23 cellular contexts compared by ENCODE assay signal in genomic region chr16:35134471-35134870, GRCh38.
DNase-seq lines count a peak whose midpoint lies in the region; ATAC-seq and TF ChIP-seq lines count a peak whose summit lies in the region.
"Had no signal": no experiment of that assay in that cellular context is flagged by ENCODE, and none has a peak within 500 bp of the region (broad histone marks: within the 10 kb centered on the region; RNA-seq: fewer than 3 reads in every experiment).

No MANE protein-coding gene starts in this region.

- TF ChIP-seq POLR2A in adrenal gland (IDR thresholded peaks at IDR 0.05): no peak

- TF ChIP-seq CTCF in Panc1 (IDR thresholded peaks at IDR 0.05) (no peak), left lung (IDR thresholded peaks at IDR 0.05) (no peak), adrenal gland (IDR thresholded peaks at IDR 0.05) (no peak)

- WGBS in adrenal gland, 4 donors: 14 to 22% (median 18%) methylated on average over 2 of the region's 2 CpGs

- POLR2A ChIA-PET in Panc1 (lab: Charles Lee): no interaction called here

- H3K27ac ChIP-seq in Panc1 (ENCODE audit: low read length) (no peak overlapping the region), epithelial cell of prostate (peak overlapping the region; percentile 94), left lung (no peak overlapping the region), adrenal gland (no peak overlapping the region)
- H3K27ac ChIP-seq: BLaER1, KMS-11, SK-N-MC had no signal

- H3K36me3 ChIP-seq in Panc1 (ENCODE audit: control insufficient read depth, insufficient read depth, low read length): no peaks in the 10 kb centered on the region
- no peaks in the 10 kb centered on the region for H3K36me3 ChIP-seq in left lung
- no peaks in the 10 kb centered on the region for H3K36me3 ChIP-seq in adrenal gland (replicated peaks in 1 of 2)
- H3K36me3 ChIP-seq: BLaER1 had no signal

- no peaks in the 10 kb centered on the region for H3K27me3 ChIP-seq in Panc1 (ENCODE audit: control insufficient read depth, insufficient read depth, low read length)
- no peaks in the 10 kb centered on the region for H3K27me3 ChIP-seq in left lung
- H3K27me3 ChIP-seq in adrenal gland: no peaks in the 10 kb centered on the region
- H3K27me3 ChIP-seq: BLaER1 had no signal

- no peaks in the 10 kb centered on the region for H3K4me1 ChIP-seq in Panc1 (ENCODE audit: control insufficient read depth, insufficient read depth, low read length)
- no peaks in the 10 kb centered on the region for H3K4me1 ChIP-seq in left lung
- no peaks in the 10 kb centered on the region for H3K4me1 ChIP-seq in adrenal gland (replicated peaks in 1 of 2)
- H3K4me1 ChIP-seq: BLaER1 had no signal

- no peak overlapping the region for H3K4me3 ChIP-seq in Panc1 (ENCODE audit: low read depth in 2 of 2, low read length in 2 of 2)
- no peak overlapping the region for H3K4me3 ChIP-seq in left lung
- H3K4me3 ChIP-seq in adrenal gland: no peak overlapping the region
- H3K4me3 ChIP-seq: BLaER1, GM12878, SK-N-MC had no signal

- no TSS peak for BruUV-seq in Panc1 (replicated peaks; lab: Mats Ljungman, UMichigan)

- ATAC-seq in Panc1: no peak
- peak; percentile 26 for ATAC-seq in left lung
- ATAC-seq: GM12878 had no signal

- no peaks in the 10 kb centered on the region for H3K9me3 ChIP-seq in Panc1 (ENCODE audit: control insufficient read depth, insufficient read depth, low read depth, low read length)
- H3K9me3 ChIP-seq in left lung: peaks cover 0 to 2% of the 10 kb centered on the region in 2 donors
- peaks cover 0 to 5% (median 0%) of the 10 kb centered on the region in 3 donors for H3K9me3 ChIP-seq in adrenal gland (replicated peaks in 1 of 3)
- H3K9me3 ChIP-seq: BLaER1 had no signal

- DNase-seq in HPDE6-E6E7 (ENCODE audit: extremely low spot score): peak; percentile 78
- peak; percentile 71 for DNase-seq in Panc1 (ENCODE audit: low read depth, low spot score)
- DNase-seq in epithelial cell of prostate (ENCODE audit: low read depth, low spot score): peak; percentile 78
- no peak for DNase-seq in left lung
- DNase-seq in adrenal gland: no peak
- DNase-seq in iPS-NIHi7 (ENCODE audit: extremely low spot score): no peak
- no peak for DNase-seq in ecto neural progenitor cell (ENCODE audit: low spot score)
- DNase-seq in activated CD8-positive, alpha-beta memory T cell treated with anti-CD3 and anti-CD28 coated beads, Interleukin-2, amount 50 U/mL, for 4 hours: no peak
- DNase-seq: CD4-positive, CD25-positive, alpha-beta regulatory T cell; DMS53; HCEC 1CT; IMR-90; NCI-H1092 treated with DMSO at 0.1 percent for 48 hours; NCI-H1436 treated with DMSO at 0.1 percent for 48 hours; NCI-H187 treated with DMSO at 0.1 percent for 48 hours; NCI-H2107; NCI-H524; NCI-H774; SIG-M5 had no signal

- CTCF ChIA-PET in Panc1 (lab: Charles Lee): no interaction called here

- intact Hi-C loops in Panc1 (cut with micrococcal nuclease; ENCODE audit: unreplicated experiment) (no loop called here), left lung (cut with DNase I) (no loop called here), adrenal gland (cut with DNase I) (loop anchor here in 1 of 2 donors (10.0 kb wide), 1 partner anchor 50 kb away; no protein-coding TSS in a partner anchor)

- in situ Hi-C loops in Panc1 (cut with HindIII; ENCODE audit: low pct_unique_long_range_greater_than_20kb, low sequenced_read_pairs): no loop called here

Comparison
In these comparisons a context has a peak if more than half of its experiments do, and no peak if none do; other contexts are left out.
1. DNase-seq: peak in HPDE6-E6E7 (single experiment), Panc1 (single experiment) and epithelial cell of prostate (single experiment); none in left lung (0 of 2), adrenal gland (0 of 7), iPS-NIHi7 (single experiment), ecto neural progenitor cell (single experiment) and activated CD8-positive, alpha-beta memory T cell treated with anti-CD3 and anti-CD28 coated beads, Interleukin-2, amount 50 U/mL, for 4 hours (single experiment).